ENCODE assay signal across 8 cellular contexts in the genomic region with DNA sequence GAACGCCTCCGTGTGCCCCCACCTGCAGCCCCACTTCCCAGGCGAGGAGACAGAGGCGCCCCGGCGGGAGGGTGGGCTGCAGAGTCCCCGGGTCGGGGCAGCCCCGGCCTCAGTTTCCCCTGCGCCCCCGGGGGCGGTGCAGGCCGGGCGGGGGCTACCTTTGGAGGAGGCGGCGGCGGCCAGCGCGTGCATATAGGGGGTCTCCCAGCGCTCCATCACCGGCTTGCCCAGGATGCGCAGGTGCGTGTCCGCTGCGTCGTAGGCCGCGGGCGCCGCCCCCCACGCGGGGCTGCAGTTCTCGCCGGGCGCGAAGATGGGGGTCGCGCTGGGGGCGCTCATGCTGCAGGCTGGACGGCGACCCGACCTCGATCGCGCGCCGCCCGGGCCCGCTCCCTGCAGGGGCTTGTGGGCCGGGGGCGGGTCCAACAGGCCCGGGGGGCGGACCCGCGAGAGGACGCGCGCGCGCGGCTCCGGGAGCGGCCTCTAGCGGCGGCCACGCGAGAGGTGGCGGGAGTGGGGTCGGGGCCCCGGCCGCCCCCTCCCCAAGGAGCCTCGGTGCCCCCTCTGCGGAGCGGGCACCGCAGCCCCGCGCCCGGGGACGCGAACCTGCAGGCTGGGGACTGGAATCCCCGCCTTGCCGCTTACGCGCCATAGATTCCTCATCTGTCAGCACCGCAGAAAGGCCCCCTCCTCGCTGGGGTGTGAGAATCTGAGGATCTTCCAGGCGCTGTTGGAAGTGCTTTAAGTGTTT.
DNase-seq lines count a peak whose midpoint lies in the region; ATAC-seq and TF ChIP-seq lines count a peak whose summit lies in the region.

TSS of gene GAMT (minus strand) at position 405 of the 751 bp plus-strand sequence. CDS start at position 339, 66 bp downstream.

- peak; percentile 57 for TF ChIP-seq CTCF in KMS-11 (conservative IDR thresholded peaks at IDR 0.05; ENCODE audit: low read depth, low read length)

- H3K36me3 ChIP-seq in KMS-11 (ENCODE audit: insufficient read depth), result no peaks in the 10 kb centered on the region
- H3K36me3 ChIP-seq in effector memory CD4-positive, alpha-beta T cell (ENCODE audit: control insufficient read depth, insufficient read depth, low read length), result no peaks in the 10 kb centered on the region

- no peak within 1 kb of the TSS for H3K4me3 ChIP-seq in KMS-11 (IDR thresholded peaks at IDR 0.05; ENCODE audit: insufficient read depth, low read depth, low read length)
- H3K4me3 ChIP-seq in effector memory CD4-positive, alpha-beta T cell (ENCODE audit: insufficient read depth, low read depth, low read length, poor library complexity, severe bottlenecking), result peak within 1 kb of the TSS; percentile 62

- peaks cover 13 to 29% of the 10 kb centered on the region in 2 donors for H3K4me1 Mint-ChIP-seq in stimulated activated naive B cell treated with anti-CD40 and anti-IgM and Interleukin-4, amounts not matched to agents 10 μg/mL and 1 μg/mL and 100 μg/mL, for 72 hours

- no peaks in the 10 kb centered on the region for H3K27me3 ChIP-seq in KMS-11 (ENCODE audit: insufficient read depth, low read depth)
- no peaks in the 10 kb centered on the region for H3K27me3 ChIP-seq in effector memory CD4-positive, alpha-beta T cell (replicated peaks; ENCODE audit: control insufficient read depth, insufficient read depth, low read length, poor library complexity, severe bottlenecking)

- H2AFZ ChIP-seq in KMS-11 (ENCODE audit: low read depth), result peak within 1 kb of the TSS; percentile 71

- H3K27ac Mint-ChIP-seq in stimulated activated naive B cell treated with anti-CD40 and anti-IgM and Interleukin-4, amounts not matched to agents 10 μg/mL and 1 μg/mL and 100 μg/mL, for 72 hours, result no peak within 1 kb of the TSS

- peak within 1 kb of the TSS; percentile 70 to 75 for H3K4me3 Mint-ChIP-seq in stimulated activated naive B cell treated with anti-CD40 and anti-IgM and Interleukin-4, amounts not matched to agents 10 μg/mL and 1 μg/mL and 100 μg/mL, for 72 hours

- no peaks in the 10 kb centered on the region for H3K79me2 ChIP-seq in KMS-11 (ENCODE audit: insufficient read depth, low read depth)

- H3K9ac ChIP-seq in KMS-11, result peak within 1 kb of the TSS; percentile 46; the same call in 1 of the 2 replicates

- H4K20me1 ChIP-seq in KMS-11 (ENCODE audit: insufficient read depth), result no peaks in the 10 kb centered on the region

- no peaks in the 10 kb centered on the region for H3K9me3 Mint-ChIP-seq in stimulated activated naive B cell treated with anti-CD40 and anti-IgM and Interleukin-4, amounts not matched to agents 10 μg/mL and 1 μg/mL and 100 μg/mL, for 72 hours

- H3K9me3 ChIP-seq in effector memory CD4-positive, alpha-beta T cell (ENCODE audit: control insufficient read depth, low read length), result no peaks in the 10 kb centered on the region

- H3K36me3 Mint-ChIP-seq in stimulated activated naive B cell treated with anti-CD40 and anti-IgM and Interleukin-4, amounts not matched to agents 10 μg/mL and 1 μg/mL and 100 μg/mL, for 72 hours, result peaks cover 7 to 10% of the 10 kb centered on the region in 2 donors

- DNase-seq in GDM1 (lab: John Stamatoyannopoulos, UW) (peak; percentile 66), midbrain (lab: John Stamatoyannopoulos, UW) (peak; percentile 48)
- DNase-seq in activated CD4-positive, alpha-beta T cell treated with anti-CD3 and anti-CD28 coated beads, Interleukin-2, amount 50 U/mL, for 4 hours, result peak; percentile 40 to 42
- DNase-seq in effector memory CD4-positive, alpha-beta T cell, result peak in 2 of 3 donors; percentile 28 to 33
- no peak for DNase-seq in stimulated activated naive B cell treated with anti-CD40 and anti-IgM and Interleukin-4, amounts not matched to agents 10 μg/mL and 1 μg/mL and 100 μg/mL, for 72 hours

- peaks cover 17% of the 10 kb centered on the region for H3K4me1 ChIP-seq in KMS-11 (ENCODE audit: low read depth, poor library complexity, severe bottlenecking)
- peaks cover 21% of the 10 kb centered on the region for H3K4me1 ChIP-seq in effector memory CD4-positive, alpha-beta T cell (ENCODE audit: control insufficient read depth, insufficient read depth, low read length, poor library complexity, severe bottlenecking)

- peaks cover 9 to 13% of the 10 kb centered on the region in 2 donors for H3K27me3 Mint-ChIP-seq in stimulated activated naive B cell treated with anti-CD40 and anti-IgM and Interleukin-4, amounts not matched to agents 10 μg/mL and 1 μg/mL and 100 μg/mL, for 72 hours

- H3K27ac ChIP-seq in KMS-11, result no peak within 1 kb of the TSS
- H3K27ac ChIP-seq in effector memory CD4-positive, alpha-beta T cell (ENCODE audit: insufficient read depth, low read length, poor library complexity, severe bottlenecking), result peak within 1 kb of the TSS; percentile 32

- peak; percentile 63 to 74 for ATAC-seq in stimulated activated naive B cell treated with anti-CD40 and anti-IgM and Interleukin-4, amounts not matched to agents 10 μg/mL and 1 μg/mL and 100 μg/mL, for 72 hours (replicated peaks)
- ATAC-seq in GM18517 (IDR thresholded peaks at IDR 0.05; ENCODE audit: unreplicated experiment) (no peak), HG03565 (IDR thresholded peaks at IDR 0.05; ENCODE audit: unreplicated experiment) (no peak)

- peak within 1 kb of the TSS; percentile 93 for H3K4me2 ChIP-seq in KMS-11

Comparison
In these comparisons a context has a peak if more than half of its experiments do, and no peak if none do; other contexts are left out.
1. ATAC-seq: peak in stimulated activated naive B cell treated with anti-CD40 and anti-IgM and Interleukin-4, amounts not matched to agents 10 μg/mL and 1 μg/mL and 100 μg/mL, for 72 hours (2 of 2); none in GM18517 (single experiment) and HG03565 (single experiment).